ENCODE assay signal across 13 cellular contexts in the genomic region with DNA sequence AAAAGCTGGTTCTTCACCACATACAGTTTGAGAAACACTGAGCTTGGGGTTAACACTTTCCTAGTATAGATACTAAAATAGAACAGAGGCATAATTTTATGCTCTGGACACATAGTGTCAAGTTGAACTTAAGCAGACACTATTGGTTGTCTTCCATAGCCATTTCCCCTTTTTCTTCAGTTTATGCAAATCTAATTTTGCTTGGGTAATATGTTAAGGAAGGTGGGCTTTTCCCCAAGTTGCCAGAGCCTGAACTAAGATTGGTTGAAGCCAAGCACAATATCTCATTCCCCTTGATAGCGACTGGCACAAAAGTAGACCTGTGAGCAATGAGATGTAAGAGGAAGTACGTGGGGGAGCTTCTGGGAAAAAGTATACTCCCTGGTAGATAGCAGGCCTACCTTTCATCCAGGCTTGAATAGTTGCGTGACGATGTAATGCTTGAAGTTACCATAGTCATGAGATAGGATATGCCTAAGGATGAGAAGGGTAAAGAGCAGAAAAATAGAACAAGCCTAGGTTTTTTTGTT. TPM values are rescaled to one million over a fixed set of nuclear protein-coding genes. Genes with fewer than 3 reads are reported as not detected.
DNase-seq lines count a peak whose midpoint lies in the region; ATAC-seq, FAIRE-seq and TF ChIP-seq lines count a peak whose summit lies in the region.
"Had no signal": no experiment of that assay in that cellular context is flagged by ENCODE, and none has a peak within 500 bp of the region (broad histone marks: within the 10 kb centered on the region; RNA-seq: fewer than 3 reads in every experiment).

No MANE protein-coding gene starts in this region.

- H3K4me3 ChIP-seq in left ventricle myocardium inferior (no peak overlapping the region), smooth muscle cell (no peak overlapping the region)

- no peaks in the 10 kb centered on the region for H3F3A ChIP-seq in smooth muscle cell (ENCODE audit: low read depth)

- H3K4me1 ChIP-seq in left ventricle myocardium inferior (peaks cover 89% of the 10 kb centered on the region), smooth muscle cell (ENCODE audit: low read depth) (no peaks in the 10 kb centered on the region)

- H3K9ac ChIP-seq in smooth muscle cell (ENCODE audit: low read depth): peak overlapping the region; percentile 6

- 83% methylated on average over 4 of the region's 4 CpGs for WGBS in smooth muscle cell (ENCODE audit: low lambda C conversion rate)

- H3K79me2 ChIP-seq in smooth muscle cell (ENCODE audit: low read depth): no peaks in the 10 kb centered on the region

- TF ChIP-seq CTCF in left ventricle myocardium inferior (IDR thresholded peaks at IDR 0.05; ENCODE audit: borderline replicate concordance) (no peak), smooth muscle cell (IDR thresholded peaks at IDR 0.05; ENCODE audit: borderline replicate concordance, insufficient read depth, poor library complexity, severe bottlenecking) (no peak)

- H3K36me3 ChIP-seq in left ventricle myocardium inferior: peaks cover 21% of the 10 kb centered on the region
- H3K36me3 ChIP-seq in smooth muscle cell (ENCODE audit: low read depth): peaks cover 5% of the 10 kb centered on the region

- intact Hi-C loops in left ventricle myocardium inferior (cut with micrococcal nuclease): no loop called here

- H3K4me2 ChIP-seq in smooth muscle cell: peak overlapping the region; percentile 23

- no peak for FAIRE-seq in RCC 7860 (lab: Jason Lieb, UNC)
- FAIRE-seq: G401.6 had no signal

- H3K27me3 ChIP-seq in left ventricle myocardium inferior (ENCODE audit: low read depth): no peaks in the 10 kb centered on the region
- H3K27me3 ChIP-seq in smooth muscle cell (ENCODE audit: low read depth): no peaks in the 10 kb centered on the region

- H3K9me3 ChIP-seq in left ventricle myocardium inferior (replicated peaks) (no peaks in the 10 kb centered on the region), smooth muscle cell (replicated peaks; ENCODE audit: low read depth) (no peaks in the 10 kb centered on the region)

- H3K27ac ChIP-seq in left ventricle myocardium inferior (replicated peaks) (peak overlapping the region; percentile 94), smooth muscle cell (ENCODE audit: low read depth) (peak overlapping the region; percentile 81)

- ATAC-seq in HG02981 (IDR thresholded peaks at IDR 0.05; ENCODE audit: unreplicated experiment) (no peak), GM21360 (IDR thresholded peaks at IDR 0.05; ENCODE audit: unreplicated experiment) (no peak)
- ATAC-seq: Panc1 had no signal

- H4K20me1 ChIP-seq in smooth muscle cell (ENCODE audit: low read depth): no peaks in the 10 kb centered on the region

- DNase-seq in DMS53 (lab: John Stamatoyannopoulos, UW): peak; percentile 7
- DNase-seq in DMS53 treated with DMSO at 0.1 percent for 48 hours (lab: John Stamatoyannopoulos, UW; ENCODE audit: unreplicated experiment): no peak
- peak; percentile 84 for DNase-seq in RCC 7860 (ENCODE audit: low spot score)
- no peak for DNase-seq in left ventricle myocardium inferior
- no peak for DNase-seq in smooth muscle cell (lab: John Stamatoyannopoulos, UW; ENCODE audit: unreplicated experiment)
- no peak for DNase-seq in occipital lobe (lab: John Stamatoyannopoulos, UW)
- DNase-seq: 8988T; activated naive CD4-positive, alpha-beta T cell treated with anti-CD3 and anti-CD28 coated beads, Interleukin-2, amount 50 U/mL, for 16 hours; NCI-H187 treated with DMSO at 0.1 percent for 48 hours had no signal

- no peak overlapping the region for H2AFZ ChIP-seq in smooth muscle cell (ENCODE audit: low read depth)

RNA-seq across cellular contexts. Expression of a gene that starts 4.5 kb away (rescaled TPM):
- total RNA-seq in left ventricle myocardium inferior (512 TPM), smooth muscle cell (1.2 and 2.1 TPM in 2 replicates), occipital lobe (0.94 TPM)
- 0.94 and 1.5 TPM in 2 replicates for polyA plus RNA-seq in smooth muscle cell

RNA-seq across cellular contexts. Expression of a gene that starts 12.3 kb away (rescaled TPM):
- total RNA-seq in left ventricle myocardium inferior (165 TPM), smooth muscle cell (22.7 and 69.4 TPM in 2 replicates), occipital lobe (16.8 TPM)
- polyA plus RNA-seq in smooth muscle cell: 47.0 and 60.0 TPM in 2 replicates

RNA-seq across cellular contexts. Expression of a gene that starts 37.9 kb away (rescaled TPM):
- total RNA-seq in left ventricle myocardium inferior: 0.44 TPM
- 0.36 TPM in 1 of 2 replicates, not detected in the other for total RNA-seq in smooth muscle cell
- 0.40 TPM in 1 of 2 replicates, not detected in the other for polyA plus RNA-seq in smooth muscle cell
- 6.4 TPM for total RNA-seq in occipital lobe

Comparison
In these comparisons a context has a peak if more than half of its experiments do, and no peak if none do; other contexts are left out.
1. DNase-seq: peak in DMS53 (single experiment) and RCC 7860 (single experiment); none in DMS53 treated with DMSO at 0.1 percent for 48 hours (single experiment), left ventricle myocardium inferior (single experiment), smooth muscle cell (single experiment) and occipital lobe (single experiment).
2. RNA of a gene that starts 4.5 kb away (total RNA-seq): 512 TPM in left ventricle myocardium inferior (single experiment); 1.2 to 2.1 TPM in smooth muscle cell and 0.94 TPM in occipital lobe (single experiment); every median in the first group is over 100 times any median in the second.